ENCODE assay signal across 19 cellular contexts in genomic region chr7:80830000-80830399, GRCh38.
"Had no signal": no experiment of that assay in that cellular context is flagged by ENCODE, and none has a peak within 500 bp of the region (broad histone marks: within the 10 kb centered on the region; RNA-seq: fewer than 3 reads in every experiment).

No MANE protein-coding gene starts in this region.

- H3K27ac ChIP-seq: body of pancreas, prostate gland, right lobe of liver, suprapubic skin had no signal

- H3K4me3 Mint-ChIP-seq: activated B cell treated with CpG ODN at 0.5 μM for 24 hours; activated CD4-positive, alpha-beta T cell treated with anti-CD3 and anti-CD28 coated beads, Interleukin-2, amount 10 ng/mL, durations not matched to agents 24 days and 14 days; activated naive CD4-positive, alpha-beta T cell treated with anti-CD3 and anti-CD28 coated beads, Interleukin-2, amount 50 U/mL, for 24 hours; central memory CD8-positive, alpha-beta T cell; natural killer cell treated with Interleukin-12 subunit alpha and Interleukin-12 subunit beta and Interleukin-15 and Interleukin-18, amount 100 ng/mL, for 72 hours; T-helper 17 cell had no signal

- H3K9me3 ChIP-seq: body of pancreas, prostate gland, right lobe of liver, suprapubic skin had no signal

- H3K4me1 Mint-ChIP-seq: activated B cell treated with CpG ODN at 0.5 μM for 24 hours; activated CD4-positive, alpha-beta T cell treated with anti-CD3 and anti-CD28 coated beads, Interleukin-2, amount 10 ng/mL, durations not matched to agents 24 days and 14 days; activated naive CD4-positive, alpha-beta T cell treated with anti-CD3 and anti-CD28 coated beads, Interleukin-2, amount 50 U/mL, for 24 hours; central memory CD8-positive, alpha-beta T cell; T-helper 17 cell had no signal

- DNase-seq: activated B cell treated with CpG ODN at 0.5 μM for 24 hours; activated CD4-positive, alpha-beta T cell treated with anti-CD3 and anti-CD28 coated beads, Interleukin-2, amount 10 ng/mL, durations not matched to agents 24 days and 14 days; activated T-cell treated with anti-CD3 and anti-CD28 coated beads for 4 hours; amniotic stem cell; body of pancreas; effector memory CD4-positive, alpha-beta T cell; hypothalamus; left cardiac atrium; occipital lobe; right lobe of liver; stimulated activated CD4-positive, alpha-beta T cell treated with anti-CD3 and anti-CD28 coated beads, Interleukin-12 subunit alpha, Interleukin-12 subunit beta, amount 100 ng/mL, for 4 hours; stimulated activated naive CD4-positive, alpha-beta T cell treated with Interleukin-2 at 50 U/mL for 16 hours; T-helper 17 cell had no signal

- ATAC-seq: body of pancreas; natural killer cell treated with Interleukin-12 subunit alpha and Interleukin-12 subunit beta and Interleukin-15 and Interleukin-18, amount 100 ng/mL, for 72 hours; T-helper 17 cell had no signal

- H3K27ac Mint-ChIP-seq: activated B cell treated with CpG ODN at 0.5 μM for 24 hours; activated CD4-positive, alpha-beta T cell treated with anti-CD3 and anti-CD28 coated beads, Interleukin-2, amount 10 ng/mL, durations not matched to agents 24 days and 14 days; activated naive CD4-positive, alpha-beta T cell treated with anti-CD3 and anti-CD28 coated beads, Interleukin-2, amount 50 U/mL, for 24 hours; natural killer cell treated with Interleukin-12 subunit alpha and Interleukin-12 subunit beta and Interleukin-15 and Interleukin-18, amount 100 ng/mL, for 72 hours; T-helper 17 cell had no signal

- H3K36me3 Mint-ChIP-seq: activated naive CD4-positive, alpha-beta T cell treated with anti-CD3 and anti-CD28 coated beads, Interleukin-2, amount 50 U/mL, for 24 hours; natural killer cell treated with Interleukin-12 subunit alpha and Interleukin-12 subunit beta and Interleukin-15 and Interleukin-18, amount 100 ng/mL, for 72 hours had no signal

- H3K4me3 ChIP-seq: body of pancreas, lung, prostate gland, right lobe of liver, suprapubic skin had no signal

- H3K27me3 ChIP-seq: body of pancreas, right lobe of liver, suprapubic skin had no signal

- H3K4me1 ChIP-seq: prostate gland, right lobe of liver had no signal

- H3K27me3 Mint-ChIP-seq: activated B cell treated with CpG ODN at 0.5 μM for 24 hours; activated CD4-positive, alpha-beta T cell treated with anti-CD3 and anti-CD28 coated beads, Interleukin-2, amount 10 ng/mL, durations not matched to agents 24 days and 14 days; activated naive CD4-positive, alpha-beta T cell treated with anti-CD3 and anti-CD28 coated beads, Interleukin-2, amount 50 U/mL, for 24 hours; central memory CD8-positive, alpha-beta T cell; natural killer cell treated with Interleukin-12 subunit alpha and Interleukin-12 subunit beta and Interleukin-15 and Interleukin-18, amount 100 ng/mL, for 72 hours; T-helper 17 cell had no signal

- H3K36me3 ChIP-seq: prostate gland, right lobe of liver, suprapubic skin had no signal

- H3K9me3 Mint-ChIP-seq: activated B cell treated with CpG ODN at 0.5 μM for 24 hours; activated CD4-positive, alpha-beta T cell treated with anti-CD3 and anti-CD28 coated beads, Interleukin-2, amount 10 ng/mL, durations not matched to agents 24 days and 14 days; activated naive CD4-positive, alpha-beta T cell treated with anti-CD3 and anti-CD28 coated beads, Interleukin-2, amount 50 U/mL, for 24 hours; natural killer cell treated with Interleukin-12 subunit alpha and Interleukin-12 subunit beta and Interleukin-15 and Interleukin-18, amount 100 ng/mL, for 72 hours had no signal
